1 cellular context compared by ENCODE assay signal in the genomic region with DNA sequence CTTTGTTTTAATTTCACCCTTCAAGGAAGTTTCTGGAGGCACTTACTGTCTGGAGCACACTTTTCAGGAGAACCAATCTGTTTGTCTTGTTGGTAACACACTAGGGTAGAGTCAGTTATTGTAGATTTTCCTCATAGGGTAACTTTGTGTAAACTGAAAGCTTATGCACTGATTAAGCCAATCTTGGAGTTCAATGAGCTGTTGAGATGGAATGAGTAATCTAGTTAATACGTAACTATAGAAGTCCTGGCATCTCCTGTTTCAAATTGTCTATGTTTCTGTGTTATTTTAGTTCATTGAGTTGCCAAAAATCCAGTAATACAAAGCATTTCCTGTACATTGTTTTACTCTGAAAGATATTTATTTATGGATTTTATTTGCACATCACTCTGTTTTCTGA.
TF ChIP-seq lines count a peak whose summit lies in the region.

No MANE protein-coding gene starts in this region.

TF ChIP-seq in GM23338, 12 proteins besides CTCF, POLR2A, EP300 and RAD21 (continued from another document):
- TF ChIP-seq, protein P1, sequence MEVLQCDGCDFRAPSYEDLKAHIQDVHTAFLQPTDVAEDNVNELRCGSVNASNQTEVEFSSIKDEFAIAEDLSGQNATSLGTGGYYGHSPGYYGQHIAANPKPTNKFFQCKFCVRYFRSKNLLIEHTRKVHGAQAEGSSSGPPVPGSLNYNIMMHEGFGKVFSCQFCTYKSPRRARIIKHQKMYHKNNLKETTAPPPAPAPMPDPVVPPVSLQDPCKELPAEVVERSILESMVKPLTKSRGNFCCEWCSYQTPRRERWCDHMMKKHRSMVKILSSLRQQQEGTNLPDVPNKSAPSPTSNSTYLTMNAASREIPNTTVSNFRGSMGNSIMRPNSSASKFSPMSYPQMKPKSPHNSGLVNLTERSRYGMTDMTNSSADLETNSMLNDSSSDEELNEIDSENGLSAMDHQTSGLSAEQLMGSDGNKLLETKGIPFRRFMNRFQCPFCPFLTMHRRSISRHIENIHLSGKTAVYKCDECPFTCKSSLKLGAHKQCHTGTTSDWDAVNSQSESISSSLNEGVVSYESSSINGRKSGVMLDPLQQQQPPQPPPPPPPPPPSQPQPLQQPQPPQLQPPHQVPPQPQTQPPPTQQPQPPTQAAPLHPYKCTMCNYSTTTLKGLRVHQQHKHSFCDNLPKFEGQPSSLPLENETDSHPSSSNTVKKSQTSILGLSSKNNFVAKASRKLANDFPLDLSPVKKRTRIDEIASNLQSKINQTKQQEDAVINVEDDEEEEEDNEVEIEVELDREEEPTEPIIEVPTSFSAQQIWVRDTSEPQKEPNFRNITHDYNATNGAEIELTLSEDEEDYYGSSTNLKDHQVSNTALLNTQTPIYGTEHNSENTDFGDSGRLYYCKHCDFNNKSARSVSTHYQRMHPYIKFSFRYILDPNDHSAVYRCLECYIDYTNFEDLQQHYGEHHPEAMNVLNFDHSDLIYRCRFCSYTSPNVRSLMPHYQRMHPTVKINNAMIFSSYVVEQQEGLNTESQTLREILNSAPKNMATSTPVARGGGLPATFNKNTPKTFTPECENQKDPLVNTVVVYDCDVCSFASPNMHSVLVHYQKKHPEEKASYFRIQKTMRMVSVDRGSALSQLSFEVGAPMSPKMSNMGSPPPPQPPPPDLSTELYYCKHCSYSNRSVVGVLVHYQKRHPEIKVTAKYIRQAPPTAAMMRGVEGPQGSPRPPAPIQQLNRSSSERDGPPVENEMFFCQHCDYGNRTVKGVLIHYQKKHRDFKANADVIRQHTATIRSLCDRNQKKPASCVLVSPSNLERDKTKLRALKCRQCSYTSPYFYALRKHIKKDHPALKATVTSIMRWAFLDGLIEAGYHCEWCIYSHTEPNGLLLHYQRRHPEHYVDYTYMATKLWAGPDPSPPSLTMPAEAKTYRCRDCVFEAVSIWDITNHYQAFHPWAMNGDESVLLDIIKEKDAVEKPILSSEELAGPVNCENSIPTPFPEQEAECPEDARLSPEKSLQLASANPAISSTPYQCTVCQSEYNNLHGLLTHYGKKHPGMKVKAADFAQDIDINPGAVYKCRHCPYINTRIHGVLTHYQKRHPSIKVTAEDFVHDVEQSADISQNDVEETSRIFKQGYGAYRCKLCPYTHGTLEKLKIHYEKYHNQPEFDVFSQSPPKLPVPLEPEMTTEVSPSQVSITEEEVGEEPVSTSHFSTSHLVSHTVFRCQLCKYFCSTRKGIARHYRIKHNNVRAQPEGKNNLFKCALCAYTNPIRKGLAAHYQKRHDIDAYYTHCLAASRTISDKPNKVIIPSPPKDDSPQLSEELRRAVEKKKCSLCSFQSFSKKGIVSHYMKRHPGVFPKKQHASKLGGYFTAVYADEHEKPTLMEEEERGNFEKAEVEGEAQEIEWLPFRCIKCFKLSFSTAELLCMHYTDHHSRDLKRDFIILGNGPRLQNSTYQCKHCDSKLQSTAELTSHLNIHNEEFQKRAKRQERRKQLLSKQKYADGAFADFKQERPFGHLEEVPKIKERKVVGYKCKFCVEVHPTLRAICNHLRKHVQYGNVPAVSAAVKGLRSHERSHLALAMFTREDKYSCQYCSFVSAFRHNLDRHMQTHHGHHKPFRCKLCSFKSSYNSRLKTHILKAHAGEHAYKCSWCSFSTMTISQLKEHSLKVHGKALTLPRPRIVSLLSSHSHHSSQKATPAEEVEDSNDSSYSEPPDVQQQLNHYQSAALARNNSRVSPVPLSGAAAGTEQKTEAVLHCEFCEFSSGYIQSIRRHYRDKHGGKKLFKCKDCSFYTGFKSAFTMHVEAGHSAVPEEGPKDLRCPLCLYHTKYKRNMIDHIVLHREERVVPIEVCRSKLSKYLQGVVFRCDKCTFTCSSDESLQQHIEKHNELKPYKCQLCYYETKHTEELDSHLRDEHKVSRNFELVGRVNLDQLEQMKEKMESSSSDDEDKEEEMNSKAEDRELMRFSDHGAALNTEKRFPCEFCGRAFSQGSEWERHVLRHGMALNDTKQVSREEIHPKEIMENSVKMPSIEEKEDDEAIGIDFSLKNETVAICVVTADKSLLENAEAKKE (CRISPR knock-in tag; IDR thresholded peaks at IDR 0.05): no peak
- TF ChIP-seq EZH2 (IDR thresholded peaks at IDR 0.05; ENCODE audit: low read depth, unreplicated experiment): no peak
